25 cellular contexts compared by ENCODE assay signal in the genomic region with DNA sequence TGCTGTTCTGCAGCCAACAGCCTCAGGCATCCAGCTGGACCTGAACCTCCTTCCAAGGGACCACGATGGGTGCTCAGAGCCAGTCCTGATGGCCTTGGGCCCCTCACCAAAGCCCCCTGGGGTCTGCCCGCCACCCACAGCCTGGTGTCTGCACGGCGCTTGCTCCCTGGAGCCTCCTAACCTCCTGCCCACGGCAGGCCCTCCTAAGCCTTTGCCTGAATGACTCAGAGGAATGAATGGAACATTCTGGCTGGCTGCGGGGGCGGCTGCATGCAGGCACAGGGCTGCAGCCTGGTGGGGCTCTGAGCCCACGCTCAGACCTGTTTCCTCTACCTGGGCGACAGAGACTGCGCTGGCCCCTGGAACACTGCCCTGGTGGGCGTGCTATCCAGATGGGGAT. TPM values are rescaled to one million over a fixed set of nuclear protein-coding genes. Genes with fewer than 3 reads are reported as not detected.
A peak's percentile ranks its signal among the peaks of the same experiment; 100 is the strongest.
DNase-seq lines count a peak whose midpoint lies in the region; ATAC-seq and TF ChIP-seq lines count a peak whose summit lies in the region.
"Had no signal": no experiment of that assay in that cellular context is flagged by ENCODE, and none has a peak within 500 bp of the region (broad histone marks: within the 10 kb centered on the region; RNA-seq: fewer than 3 reads in every experiment).

No MANE protein-coding gene starts in this region.

- H3K18ac ChIP-seq in trophoblast cell (ENCODE audit: low read length): no peak overlapping the region

- no peak overlapping the region for H2AK5ac ChIP-seq in trophoblast cell (ENCODE audit: low read length)

- H3K27ac ChIP-seq in trophoblast cell (ENCODE audit: low read depth, low read length): no peak overlapping the region
- H3K27ac ChIP-seq: coronary artery, left lung, thoracic aorta had no signal

- no peak overlapping the region for H2BK120ac ChIP-seq in trophoblast cell (ENCODE audit: insufficient read depth, low read length, poor library complexity)

- no peak overlapping the region for H2BK12ac ChIP-seq in trophoblast cell (ENCODE audit: low read length)

- H3K79me1 ChIP-seq in trophoblast cell (ENCODE audit: low read length): no peaks in the 10 kb centered on the region

- H3K23ac ChIP-seq in trophoblast cell (ENCODE audit: low read length): no peak overlapping the region

- no peak overlapping the region for H3K4ac ChIP-seq in trophoblast cell (ENCODE audit: low read depth, low read length)

- H3K9me3 ChIP-seq in adipocyte (ENCODE audit: control insufficient read depth, low read length) (no peaks in the 10 kb centered on the region), trophoblast cell (ENCODE audit: insufficient read depth, low read depth, low read length) (peaks cover 10% of the 10 kb centered on the region)
- H3K9me3 ChIP-seq: left lung, thoracic aorta had no signal

- no peak overlapping the region for H3K4me3 ChIP-seq in adipocyte (ENCODE audit: low read length)
- no peak overlapping the region for H3K4me3 ChIP-seq in fibroblast of mammary gland (ENCODE audit: control insufficient read depth, low read depth, low read length)
- no peak overlapping the region for H3K4me3 ChIP-seq in trophoblast cell (ENCODE audit: low read depth, low read length)
- H3K4me3 ChIP-seq: coronary artery, left lung, thoracic aorta had no signal

- H3K14ac ChIP-seq in trophoblast cell (ENCODE audit: low read length): no peak overlapping the region

- H3K79me2 ChIP-seq in trophoblast cell (ENCODE audit: control insufficient read depth, insufficient read depth, low read length, poor library complexity): no peaks in the 10 kb centered on the region

- no peaks in the 10 kb centered on the region for H3K36me3 ChIP-seq in adipocyte (ENCODE audit: control insufficient read depth, insufficient read depth, low read length, severe bottlenecking)
- H3K36me3 ChIP-seq in trophoblast cell (ENCODE audit: control insufficient read depth in 1 of 2, insufficient read depth in 2 of 2, low read length in 2 of 2): no peaks in the 10 kb centered on the region
- H3K36me3 ChIP-seq: left lung, thoracic aorta had no signal

- H2BK5ac ChIP-seq in trophoblast cell (ENCODE audit: low read depth, low read length, poor library complexity): no peak overlapping the region

- H4K91ac ChIP-seq in trophoblast cell (ENCODE audit: low read depth, low read length): no peak overlapping the region

- no peak for ATAC-seq in GM21360 (IDR thresholded peaks at IDR 0.05; ENCODE audit: unreplicated experiment)
- ATAC-seq: left lung, WTC11 had no signal

- no peak overlapping the region for H4K12ac ChIP-seq in trophoblast cell (ENCODE audit: low read depth, low read length)

- no peak overlapping the region for H3K9ac ChIP-seq in adipocyte (ENCODE audit: low read length)
- no peak overlapping the region for H3K9ac ChIP-seq in trophoblast cell (ENCODE audit: low read length)

- H3K4me1 ChIP-seq in adipocyte (ENCODE audit: control insufficient read depth, insufficient read depth, low read length): no peaks in the 10 kb centered on the region
- no peaks in the 10 kb centered on the region for H3K4me1 ChIP-seq in trophoblast cell (ENCODE audit: control insufficient read depth in 1 of 2, insufficient read depth in 2 of 2, low read length in 2 of 2)
- H3K4me1 ChIP-seq: left lung had no signal

- no CpG with 5 or more reads among the region's 11 CpGs for WGBS in trophoblast cell (ENCODE audit: extremely low coverage, insufficient coverage, insufficient read length)

- H4K8ac ChIP-seq in trophoblast cell (ENCODE audit: low read depth, low read length): no peak overlapping the region

- DNase-seq in Daoy (ENCODE audit: low read depth) (peak; percentile 69), adipocyte (ENCODE audit: low read depth) (peak; percentile 57), fibroblast of mammary gland (ENCODE audit: low read depth) (peak; percentile 17), nucleus accumbens (lab: John Stamatoyannopoulos, UW) (peak in 37 of 56 donors; percentile 6 to 81 (median 38)), NCI-H2081 treated with DMSO at 0.1 percent for 48 hours (lab: John Stamatoyannopoulos, UW) (no peak), GM19240 (ENCODE audit: insufficient read length, low spot score) (no peak), trophoblast cell (no peak)
- DNase-seq: activated CD4-positive, alpha-beta memory T cell treated with anti-CD3 and anti-CD28 coated beads for 36 hours; activated naive CD4-positive, alpha-beta T cell treated with anti-CD3 and anti-CD28 coated beads, Interleukin-2, amount 50 U/mL, for 16 hours; activated T-cell treated with anti-CD3 and anti-CD28 coated beads, Interleukin-2, amount 50 U/mL, for 1 hour; CD8-positive, alpha-beta memory T cell; DND-41; foreskin fibroblast; Karpas-422; left lung; midbrain; NCI-H1092 treated with DMSO at 0.1 percent for 48 hours; NCI-H524 treated with DMSO at 0.1 percent for 48 hours; SIG-M5; stimulated activated CD4-positive, alpha-beta T cell treated with anti-CD3 and anti-CD28 coated beads, Interleukin-15, amount 100 ng/mL, for 24 hours had no signal

- no peak for TF ChIP-seq CTCF in fibroblast of mammary gland (conservative IDR thresholded peaks at IDR 0.05; ENCODE audit: control insufficient read depth, insufficient read depth, low read depth, low read length)

- no peak overlapping the region for H3K4me2 ChIP-seq in trophoblast cell (ENCODE audit: low read length)

- H2AFZ ChIP-seq in trophoblast cell (ENCODE audit: insufficient read depth, low read length, poor library complexity): no peak overlapping the region

- H3K27me3 ChIP-seq in adipocyte (replicated peaks; ENCODE audit: control insufficient read depth, insufficient read depth, low read length): peaks cover 28% of the 10 kb centered on the region
- no peaks in the 10 kb centered on the region for H3K27me3 ChIP-seq in trophoblast cell (ENCODE audit: insufficient read depth, low read length)

RNA-seq across cellular contexts. Expression of a gene that starts 6.9 kb away (rescaled TPM):
- total RNA-seq in Daoy (2014; rRNA removed; shearing (Covaris generic)): 0.18 TPM in 1 of 2 replicates, not detected in the other
- polyA plus RNA-seq in trophoblast cell (2013): 0.04 and 0.06 TPM in 2 replicates
- total RNA-seq: activated CD4-positive, alpha-beta memory T cell treated with anti-CD3 and anti-CD28 coated beads for 36 hours; CD8-positive, alpha-beta memory T cell; left lung; OCI-LY7; thoracic aorta; WTC11 had no signal
- polyA plus RNA-seq: CD8-positive, alpha-beta memory T cell had no signal

RNA-seq across cellular contexts. Expression of a gene that starts 9.6 kb away (rescaled TPM):
- total RNA-seq in Daoy (2014; rRNA removed; shearing (Covaris generic)): not detected in 2 replicates
- 0.05 and 0.06 TPM in 2 replicates for polyA plus RNA-seq in trophoblast cell (2013)
- total RNA-seq: activated CD4-positive, alpha-beta memory T cell treated with anti-CD3 and anti-CD28 coated beads for 36 hours; CD8-positive, alpha-beta memory T cell; OCI-LY7 had no signal

RNA-seq across cellular contexts. Expression of a gene that starts 29.3 kb away (rescaled TPM):
- total RNA-seq in Daoy (2014; rRNA removed; shearing (Covaris generic)): not detected in 2 replicates
- 0.32 and 0.67 TPM in 2 replicates for polyA plus RNA-seq in trophoblast cell (2013)
- total RNA-seq: activated CD4-positive, alpha-beta memory T cell treated with anti-CD3 and anti-CD28 coated beads for 36 hours; CD8-positive, alpha-beta memory T cell; left lung; OCI-LY7; thoracic aorta had no signal
- polyA plus RNA-seq: CD8-positive, alpha-beta memory T cell had no signal

RNA-seq across cellular contexts. Expression of a gene that starts 53.1 kb away (rescaled TPM):
- not detected in 2 replicates for total RNA-seq in Daoy (2014; rRNA removed; shearing (Covaris generic))
- not detected in 2 replicates for polyA plus RNA-seq in trophoblast cell (2013)
- total RNA-seq: activated CD4-positive, alpha-beta memory T cell treated with anti-CD3 and anti-CD28 coated beads for 36 hours; CD8-positive, alpha-beta memory T cell; left lung; OCI-LY7; thoracic aorta had no signal
- polyA plus RNA-seq: CD8-positive, alpha-beta memory T cell had no signal

Comparison
In these comparisons a context has a peak if more than half of its experiments do, and no peak if none do; other contexts are left out.
1. DNase-seq: peak in Daoy (single experiment), adipocyte (single experiment), fibroblast of mammary gland (single experiment) and nucleus accumbens (37 of 56); none in NCI-H2081 treated with DMSO at 0.1 percent for 48 hours (single experiment), GM19240 (single experiment) and trophoblast cell (0 of 2).